9 cellular contexts compared by ENCODE assay signal in the genomic region with DNA sequence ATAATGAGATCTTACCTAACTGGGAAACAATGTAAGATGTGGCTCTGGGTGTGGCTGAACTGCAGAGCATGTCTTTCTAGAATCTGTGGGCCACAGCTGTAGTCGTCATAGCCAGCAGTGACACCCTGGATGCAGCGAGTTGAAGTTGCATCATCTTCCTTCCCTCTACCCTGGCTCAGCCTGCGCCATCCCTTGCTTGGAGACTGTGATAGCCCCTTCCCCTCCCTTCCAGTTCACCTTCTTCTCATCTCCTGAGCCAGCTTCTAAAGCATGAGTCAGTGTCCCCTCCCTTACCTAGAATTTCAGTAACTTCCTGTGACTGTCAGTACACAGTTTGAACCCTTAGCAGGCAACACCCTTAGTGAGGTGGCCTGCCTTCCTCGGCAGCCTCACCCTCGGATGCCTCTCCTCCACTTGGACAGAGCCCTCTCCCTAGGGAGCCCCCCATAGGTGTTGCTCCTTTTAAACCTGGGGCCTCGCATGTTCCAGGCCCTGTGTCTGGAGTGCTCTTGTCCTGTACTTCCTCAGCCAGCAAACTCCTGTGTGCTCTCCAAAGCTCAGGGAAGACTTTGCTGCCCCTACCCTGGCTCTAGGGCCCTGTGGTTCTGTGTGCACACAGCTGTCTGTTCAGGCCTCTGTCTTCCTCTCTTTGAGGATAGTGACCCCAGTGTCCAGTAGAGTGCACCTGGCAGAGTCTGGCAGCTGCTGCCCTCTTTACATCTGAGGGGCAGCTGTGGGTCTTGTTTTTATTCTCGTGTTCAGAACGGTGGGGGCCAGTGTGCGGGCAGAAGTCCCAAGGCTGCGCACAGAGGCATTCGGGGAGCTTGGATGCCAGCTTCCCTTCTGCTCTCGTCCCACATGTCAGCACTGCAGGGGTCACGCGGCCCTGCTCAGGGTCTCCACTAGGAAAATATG. TPM values are rescaled to one million over a fixed set of nuclear protein-coding genes. Genes with fewer than 3 reads are reported as not detected.
A peak's percentile ranks its signal among the peaks of the same experiment; 100 is the strongest.
DNase-seq lines count a peak whose midpoint lies in the region; ATAC-seq, FAIRE-seq and TF ChIP-seq lines count a peak whose summit lies in the region.
"Had no signal": no experiment of that assay in that cellular context is flagged by ENCODE, and none has a peak within 500 bp of the region (broad histone marks: within the 10 kb centered on the region; RNA-seq: fewer than 3 reads in every experiment).

No MANE protein-coding gene starts in this region.

- peaks cover 35% of the 10 kb centered on the region; the same call in 1 of the 2 replicates for H3K79me2 ChIP-seq in HCT116 (ENCODE audit: insufficient read depth, low read length)

- H4K20me1 ChIP-seq in HCT116 (ENCODE audit: insufficient read depth), result no peaks in the 10 kb centered on the region

- intact Hi-C loops in HCT116 (cut with micrococcal nuclease), result no loop called here
- intact Hi-C loops in left cardiac atrium (cut with DNase I), result no loop called here

- DNase-seq in HCT116 (ENCODE audit: low read depth, low spot score) (peak; percentile 78), SJCRH30 (peak; percentile 67 to 78), bronchial epithelial cell (ENCODE audit: low read depth) (peak; percentile 94), renal cortical epithelial cell (ENCODE audit: low read depth) (peak; percentile 35), NCI-H1092 treated with DMSO at 0.1 percent for 48 hours (lab: John Stamatoyannopoulos, UW) (no peak), inferior parietal cortex (ENCODE audit: extremely low spot score) (no peak), left cardiac atrium (no peak)
- DNase-seq: MM.1S, Peyer's patch had no signal

- TF ChIP-seq CTCF in HCT116 (IDR thresholded peaks at IDR 0.05 in 2 of 3, conservative IDR thresholded peaks at IDR 0.05 in 1 of 3; ENCODE audit: borderline replicate concordance in 1 of 3, insufficient read depth in 1 of 3, low read depth in 2 of 3, low read length in 2 of 3) (no peak), bronchial epithelial cell (IDR thresholded peaks at IDR 0.05; ENCODE audit: insufficient read depth, low read length, severe bottlenecking) (no peak)

- POLR2A ChIA-PET in HCT116 (lab: Charles Lee), result interaction anchor here (0.6 to 2.5 kb wide), 3 partner anchors 12 to 86 kb away, joined by 3 to 11 read pairs (median 3); no protein-coding TSS in a partner anchor

- peaks cover 16 to 45% of the 10 kb centered on the region in 2 experiments; a peak in 2 of 4 replicates for H3K36me3 ChIP-seq in HCT116 (ENCODE audit: control insufficient read depth in 1 of 2, insufficient read depth in 2 of 2, low read length in 2 of 2)
- H3K36me3 ChIP-seq in SJCRH30, result peaks cover 46% of the 10 kb centered on the region
- H3K36me3 ChIP-seq in bronchial epithelial cell (ENCODE audit: control insufficient read depth, insufficient read depth, low read length), result peaks cover 40% of the 10 kb centered on the region

- CTCF ChIA-PET in HCT116 (lab: Charles Lee), result interaction anchor here (0.5 kb wide), 1 partner anchor 28 kb away, joined by 3 read pairs; no protein-coding TSS in a partner anchor

- no peak for TF ChIP-seq POLR2A in HCT116 (IDR thresholded peaks at IDR 0.05; ENCODE audit: borderline replicate concordance, extremely low read depth, insufficient read depth, insufficient read length)

- ATAC-seq in HCT116, result peak; percentile 91
- ATAC-seq in left cardiac atrium, result no peak

- RAD21 ChIA-PET in HCT116 (lab: Charles Lee; ENCODE audit: low non-redundant PET in 1 of 2, low total read pairs in 2 of 2, uncharacterized antibody in 2 of 2, unreplicated experiment in 2 of 2), result no interaction called here

- H3K4me3 ChIP-seq in HCT116 (replicated peaks in 1 of 2; ENCODE audit: low read depth in 1 of 2, low read length in 2 of 2), result peak overlapping the region in 1 of 2 experiments; percentile 37; a peak in 3 of 4 replicates
- H3K4me3 ChIP-seq in SJCRH30, result no peak overlapping the region
- no peak overlapping the region for H3K4me3 ChIP-seq in bronchial epithelial cell (ENCODE audit: low read depth, low read length)
- H3K4me3 ChIP-seq: Peyer's patch had no signal

- TSS peak; percentile 14 for BruUV-seq in HCT116 (replicated peaks; lab: Mats Ljungman, UMichigan)

- no peaks in the 10 kb centered on the region for H3K27me3 ChIP-seq in HCT116 (ENCODE audit: insufficient read depth, low read length)
- H3K27me3 ChIP-seq in SJCRH30, result no peaks in the 10 kb centered on the region
- no peaks in the 10 kb centered on the region for H3K27me3 ChIP-seq in bronchial epithelial cell (ENCODE audit: control insufficient read depth, insufficient read depth, low read length)
- H3K27me3 ChIP-seq: Peyer's patch had no signal

- H3K9ac ChIP-seq in HCT116 (ENCODE audit: low read length), result peak overlapping the region; percentile 55

- FAIRE-seq in bronchial epithelial cell (lab: Jason Lieb, UNC), result peak; percentile 99

- H3K27ac ChIP-seq in HCT116 (ENCODE audit: low read depth, low read length) (peak overlapping the region; percentile 57), SJCRH30 (peak overlapping the region; percentile 65)
- H3K27ac ChIP-seq: Peyer's patch had no signal

- H3K9me3 ChIP-seq in HCT116 (ENCODE audit: control insufficient read depth in 1 of 2, insufficient read depth in 1 of 2, low read depth in 1 of 2, low read length in 2 of 2) (no peaks in the 10 kb centered on the region), SJCRH30 (replicated peaks) (no peaks in the 10 kb centered on the region)
- H3K9me3 ChIP-seq: Peyer's patch had no signal

- H2AFZ ChIP-seq in HCT116 (ENCODE audit: low read depth, low read length, poor library complexity, severe bottlenecking), result no peak overlapping the region

- peak overlapping the region; percentile 69 for H3K4me2 ChIP-seq in HCT116 (ENCODE audit: low read length)

- no peaks in the 10 kb centered on the region for H3K9me2 ChIP-seq in HCT116 (ENCODE audit: insufficient read depth)

- no peak for TF ChIP-seq RAD21 in HCT116 (IDR thresholded peaks at IDR 0.05; ENCODE audit: low read depth)

- peaks cover 17 to 35% of the 10 kb centered on the region in 2 experiments for H3K4me1 ChIP-seq in HCT116 (ENCODE audit: control insufficient read depth in 1 of 2, insufficient read depth in 2 of 2, low read length in 2 of 2)
- H3K4me1 ChIP-seq in SJCRH30, result peaks cover 10% of the 10 kb centered on the region
- H3K4me1 ChIP-seq: Peyer's patch had no signal

TF ChIP-seq in HCT116, 20 proteins besides CTCF, POLR2A, EP300 and RAD21 (continues in another document):
- TF ChIP-seq, protein P1, sequence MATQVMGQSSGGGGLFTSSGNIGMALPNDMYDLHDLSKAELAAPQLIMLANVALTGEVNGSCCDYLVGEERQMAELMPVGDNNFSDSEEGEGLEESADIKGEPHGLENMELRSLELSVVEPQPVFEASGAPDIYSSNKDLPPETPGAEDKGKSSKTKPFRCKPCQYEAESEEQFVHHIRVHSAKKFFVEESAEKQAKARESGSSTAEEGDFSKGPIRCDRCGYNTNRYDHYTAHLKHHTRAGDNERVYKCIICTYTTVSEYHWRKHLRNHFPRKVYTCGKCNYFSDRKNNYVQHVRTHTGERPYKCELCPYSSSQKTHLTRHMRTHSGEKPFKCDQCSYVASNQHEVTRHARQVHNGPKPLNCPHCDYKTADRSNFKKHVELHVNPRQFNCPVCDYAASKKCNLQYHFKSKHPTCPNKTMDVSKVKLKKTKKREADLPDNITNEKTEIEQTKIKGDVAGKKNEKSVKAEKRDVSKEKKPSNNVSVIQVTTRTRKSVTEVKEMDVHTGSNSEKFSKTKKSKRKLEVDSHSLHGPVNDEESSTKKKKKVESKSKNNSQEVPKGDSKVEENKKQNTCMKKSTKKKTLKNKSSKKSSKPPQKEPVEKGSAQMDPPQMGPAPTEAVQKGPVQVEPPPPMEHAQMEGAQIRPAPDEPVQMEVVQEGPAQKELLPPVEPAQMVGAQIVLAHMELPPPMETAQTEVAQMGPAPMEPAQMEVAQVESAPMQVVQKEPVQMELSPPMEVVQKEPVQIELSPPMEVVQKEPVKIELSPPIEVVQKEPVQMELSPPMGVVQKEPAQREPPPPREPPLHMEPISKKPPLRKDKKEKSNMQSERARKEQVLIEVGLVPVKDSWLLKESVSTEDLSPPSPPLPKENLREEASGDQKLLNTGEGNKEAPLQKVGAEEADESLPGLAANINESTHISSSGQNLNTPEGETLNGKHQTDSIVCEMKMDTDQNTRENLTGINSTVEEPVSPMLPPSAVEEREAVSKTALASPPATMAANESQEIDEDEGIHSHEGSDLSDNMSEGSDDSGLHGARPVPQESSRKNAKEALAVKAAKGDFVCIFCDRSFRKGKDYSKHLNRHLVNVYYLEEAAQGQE (IDR thresholded peaks at IDR 0.05; ENCODE audit: low read depth), result no peak
- TF ChIP-seq TCF7L2 (IDR thresholded peaks at IDR 0.05; ENCODE audit: borderline replicate concordance, extremely low read depth, insufficient read depth, insufficient read length) (no peak), FOSL1 (IDR thresholded peaks at IDR 0.05; ENCODE audit: low read depth) (peak; percentile 71), SP1 (IDR thresholded peaks at IDR 0.05; ENCODE audit: low read depth) (peak; percentile 82), ZFX (IDR thresholded peaks at IDR 0.05) (no peak), CEBPB (IDR thresholded peaks at IDR 0.05; ENCODE audit: low read depth) (peak; percentile 91), EGR1 (IDR thresholded peaks at IDR 0.05; ENCODE audit: low read depth) (no peak), CBX3 (IDR thresholded peaks at IDR 0.05; ENCODE audit: low read depth) (peak; percentile 76), YY1 (IDR thresholded peaks at IDR 0.05; ENCODE audit: extremely low read depth, insufficient replicate concordance, low read depth, low read length) (peak; percentile 2)
- TF ChIP-seq, protein P2, sequence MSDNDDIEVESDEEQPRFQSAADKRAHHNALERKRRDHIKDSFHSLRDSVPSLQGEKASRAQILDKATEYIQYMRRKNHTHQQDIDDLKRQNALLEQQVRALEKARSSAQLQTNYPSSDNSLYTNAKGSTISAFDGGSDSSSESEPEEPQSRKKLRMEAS (IDR thresholded peaks at IDR 0.05), result peak; percentile 83

RNA-seq across cellular contexts. Expression of a gene that starts 43.7 kb away (rescaled TPM):
- 13.4 TPM for total RNA-seq in HCT116 (2021; ENCODE audit: unreplicated experiment)
- 9.6 and 12.2 TPM in 2 replicates for polyA plus RNA-seq in HCT116 (2012)
- 12.4 and 13.5 TPM in 2 replicates for total RNA-seq in SJCRH30 (2014; rRNA removed; shearing (Covaris generic))
- 12.1 and 14.6 TPM in 2 replicates for total RNA-seq in bronchial epithelial cell
- total RNA-seq in renal cortical epithelial cell, result 9.6 and 31.4 TPM in 2 replicates
- 10 to 100 TPM; 23.2 to 30.7 TPM for total RNA-seq in left cardiac atrium

Comparison
In these comparisons a context has a peak if more than half of its experiments do, and no peak if none do; other contexts are left out.
1. DNase-seq: peak in HCT116 (single experiment), SJCRH30 (2 of 2), bronchial epithelial cell (single experiment) and renal cortical epithelial cell (single experiment); none in NCI-H1092 treated with DMSO at 0.1 percent for 48 hours (single experiment), inferior parietal cortex (single experiment) and left cardiac atrium (single experiment).